Comparison of ENCODE assay signal across 27 cellular contexts in genomic region chr22:38427465-38427864, GRCh38. TPM values are rescaled to one million over a fixed set of nuclear protein-coding genes. Genes with fewer than 3 reads are reported as not detected.
"Had no signal": no experiment of that assay in that cellular context is flagged by ENCODE, and none has a peak within 500 bp of the region (broad histone marks: within the 10 kb centered on the region; RNA-seq: fewer than 3 reads in every experiment).

No MANE protein-coding gene starts in this region.

- H2AFZ ChIP-seq: hepatocyte had no signal

- ATAC-seq: left cardiac atrium, left colon, left lobe of liver, left lung, left ventricle myocardium superior, lower lobe of right lung, mucosa of descending colon had no signal

- DNase-seq: hippocampal formation, hypothalamus, immature natural killer cell, islet precursor cell, kidney, kidney glomerular epithelial cell, left cardiac atrium, left colon, left lung, left ventricle myocardium superior, lower lobe of right lung, mammary epithelial cell, mesenchymal stem cell, mesendoderm, midbrain, mucosa of descending colon, naive B cell had no signal

- H3K4me3 ChIP-seq: hepatocyte, left lung, lower lobe of right lung, lung, mucosa of descending colon had no signal

- H3K27ac ChIP-seq: hepatocyte, left lung, lower lobe of right lung had no signal

- H3K4me1 ChIP-seq: left lung, lower lobe of right lung had no signal

- H3K79me2 ChIP-seq: hepatocyte had no signal

- H3K9me3 ChIP-seq: left lung, lower lobe of right lung, mucosa of descending colon had no signal

- H3K36me3 ChIP-seq: left lung, lower lobe of right lung had no signal

- H3K4me2 ChIP-seq: hepatocyte had no signal

- H3K27me3 ChIP-seq: hepatocyte, left lung had no signal

RNA-seq across cellular contexts. Expression of gene KCNJ4, which starts 27.5 kb away (rescaled TPM):
- total RNA-seq: kidney epithelial cell, left colon, left lobe of liver, left lung, lower lobe of right lung, lung, lung microvascular endothelial cell, mammary epithelial cell, mesenteric fat pad, mononuclear cell, mucosa of descending colon, mucosa of gallbladder had no signal
- polyA plus RNA-seq: immature natural killer cell, keratinocyte, liver, lung had no signal

RNA-seq across cellular contexts. Expression of gene KDELR3, which starts 40.4 kb away (rescaled TPM):
- total RNA-seq: mononuclear cell had no signal
